Comparison of ENCODE assay signal across 10 cellular contexts in the genomic region with DNA sequence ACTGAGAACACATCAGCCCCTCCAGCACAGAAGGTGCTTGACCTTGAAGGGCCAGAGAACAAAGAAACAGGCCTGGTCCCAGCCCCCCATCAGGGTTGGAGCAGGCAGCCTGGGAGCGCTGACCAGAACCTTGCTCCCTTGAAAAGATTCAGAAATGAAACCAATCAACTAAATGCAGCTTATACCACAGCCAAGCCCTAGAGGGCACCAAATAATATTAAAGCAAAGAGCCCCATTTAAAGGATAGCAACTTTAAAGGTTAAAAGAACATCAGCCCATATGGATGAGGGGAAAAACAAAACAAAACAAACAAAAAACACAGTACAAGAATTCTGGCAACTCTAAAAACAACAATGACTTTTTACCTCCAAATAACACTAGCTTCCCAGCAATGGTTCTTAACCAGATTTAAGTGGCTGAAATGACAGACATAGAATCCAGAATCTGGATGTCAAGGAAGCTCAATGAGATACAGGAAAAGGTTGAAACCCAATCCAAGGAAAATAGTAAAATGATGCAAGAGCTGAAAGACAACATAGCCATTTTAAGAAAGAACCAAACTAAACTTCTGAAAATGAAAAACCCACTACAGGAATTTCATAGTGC.
DNase-seq lines count a peak whose midpoint lies in the region; ATAC-seq and TF ChIP-seq lines count a peak whose summit lies in the region.
"Had no signal": no experiment of that assay in that cellular context is flagged by ENCODE, and none has a peak within 500 bp of the region (broad histone marks: within the 10 kb centered on the region; RNA-seq: fewer than 3 reads in every experiment).

No MANE protein-coding gene starts in this region.

- H3K36me3 Mint-ChIP-seq in osteocyte (ENCODE audit: unreplicated experiment), result no peaks in the 10 kb centered on the region
- no peaks in the 10 kb centered on the region for H3K36me3 Mint-ChIP-seq in T-helper 2 cell treated with Interferon-gamma antibody and Interleukin-4, amounts not matched to agents 5 μg/mL and 100 μg/mL, for 36 hours (ENCODE audit: low read depth)
- H3K36me3 Mint-ChIP-seq: naive B cell had no signal

- TF ChIP-seq CTCF in LNCaP clone FGC (IDR thresholded peaks at IDR 0.05; ENCODE audit: control insufficient read depth, extremely low read depth, insufficient read depth) (peak; percentile 81), osteocyte (IDR thresholded peaks at IDR 0.05) (peak; percentile 69)

- no peak for ATAC-seq in esophagus mucosa

- H3K27me3 Mint-ChIP-seq in osteocyte (ENCODE audit: unreplicated experiment), result no peaks in the 10 kb centered on the region
- H3K27me3 Mint-ChIP-seq in T-helper 2 cell treated with Interferon-gamma antibody and Interleukin-4, amounts not matched to agents 5 μg/mL and 100 μg/mL, for 36 hours (ENCODE audit: low read depth), result no peaks in the 10 kb centered on the region

- peaks cover 13% of the 10 kb centered on the region for H3K4me1 Mint-ChIP-seq in osteocyte (ENCODE audit: unreplicated experiment)
- no peaks in the 10 kb centered on the region for H3K4me1 Mint-ChIP-seq in T-helper 2 cell treated with Interferon-gamma antibody and Interleukin-4, amounts not matched to agents 5 μg/mL and 100 μg/mL, for 36 hours (ENCODE audit: low read depth)
- H3K4me1 Mint-ChIP-seq: naive B cell had no signal

- peak overlapping the region; percentile 42 for H3K4me3 Mint-ChIP-seq in osteocyte (ENCODE audit: unreplicated experiment)
- H3K4me3 Mint-ChIP-seq in T-helper 2 cell treated with Interferon-gamma antibody and Interleukin-4, amounts not matched to agents 5 μg/mL and 100 μg/mL, for 36 hours, result no peak overlapping the region
- H3K4me3 Mint-ChIP-seq: naive B cell had no signal

- peaks cover 25% of the 10 kb centered on the region for H3K9me3 Mint-ChIP-seq in osteocyte (ENCODE audit: unreplicated experiment)
- peaks cover 19% of the 10 kb centered on the region for H3K9me3 Mint-ChIP-seq in T-helper 2 cell treated with Interferon-gamma antibody and Interleukin-4, amounts not matched to agents 5 μg/mL and 100 μg/mL, for 36 hours

- no peak overlapping the region for H3K4me3 ChIP-seq in LNCaP clone FGC (ENCODE audit: low read depth, low read length)

- peak overlapping the region; percentile 35 for H3K27ac Mint-ChIP-seq in osteocyte (ENCODE audit: unreplicated experiment)
- no peak overlapping the region for H3K27ac Mint-ChIP-seq in T-helper 2 cell treated with Interferon-gamma antibody and Interleukin-4, amounts not matched to agents 5 μg/mL and 100 μg/mL, for 36 hours

- peak; percentile 26 for DNase-seq in EH (ENCODE audit: low read depth)
- DNase-seq in LNCaP clone FGC (ENCODE audit: low read depth), result no peak
- peak; percentile 9 for DNase-seq in cerebellar cortex (ENCODE audit: low spot score)
- no peak for DNase-seq in osteocyte (ENCODE audit: extremely low spot score, unreplicated experiment)
- no peak for DNase-seq in T-helper 2 cell treated with Interferon-gamma antibody and Interleukin-4, amounts not matched to agents 5 μg/mL and 100 μg/mL, for 36 hours (ENCODE audit: low spot score)
- no peak for DNase-seq in activated CD4-positive, alpha-beta T cell treated with anti-CD3 and anti-CD28 coated beads, Interleukin-2, amount 50 U/mL, for 4 hours
- no peak for DNase-seq in CD1c-positive myeloid dendritic cell (ENCODE audit: extremely low spot score)
- DNase-seq: activated T-cell treated with anti-CD3 and anti-CD28 coated beads, Interleukin-2, amount 50 U/mL, for 1 hour; naive B cell had no signal

Comparison
In these comparisons a context has a peak if more than half of its experiments do, and no peak if none do; other contexts are left out.
1. DNase-seq: peak in EH (single experiment) and cerebellar cortex (single experiment); none in LNCaP clone FGC (single experiment), osteocyte (single experiment), T-helper 2 cell treated with Interferon-gamma antibody and Interleukin-4, amounts not matched to agents 5 μg/mL and 100 μg/mL, for 36 hours (single experiment), activated CD4-positive, alpha-beta T cell treated with anti-CD3 and anti-CD28 coated beads, Interleukin-2, amount 50 U/mL, for 4 hours (0 of 2) and CD1c-positive myeloid dendritic cell (single experiment).